Comparison of ENCODE assay signal across 2 cellular contexts in the genomic region with DNA sequence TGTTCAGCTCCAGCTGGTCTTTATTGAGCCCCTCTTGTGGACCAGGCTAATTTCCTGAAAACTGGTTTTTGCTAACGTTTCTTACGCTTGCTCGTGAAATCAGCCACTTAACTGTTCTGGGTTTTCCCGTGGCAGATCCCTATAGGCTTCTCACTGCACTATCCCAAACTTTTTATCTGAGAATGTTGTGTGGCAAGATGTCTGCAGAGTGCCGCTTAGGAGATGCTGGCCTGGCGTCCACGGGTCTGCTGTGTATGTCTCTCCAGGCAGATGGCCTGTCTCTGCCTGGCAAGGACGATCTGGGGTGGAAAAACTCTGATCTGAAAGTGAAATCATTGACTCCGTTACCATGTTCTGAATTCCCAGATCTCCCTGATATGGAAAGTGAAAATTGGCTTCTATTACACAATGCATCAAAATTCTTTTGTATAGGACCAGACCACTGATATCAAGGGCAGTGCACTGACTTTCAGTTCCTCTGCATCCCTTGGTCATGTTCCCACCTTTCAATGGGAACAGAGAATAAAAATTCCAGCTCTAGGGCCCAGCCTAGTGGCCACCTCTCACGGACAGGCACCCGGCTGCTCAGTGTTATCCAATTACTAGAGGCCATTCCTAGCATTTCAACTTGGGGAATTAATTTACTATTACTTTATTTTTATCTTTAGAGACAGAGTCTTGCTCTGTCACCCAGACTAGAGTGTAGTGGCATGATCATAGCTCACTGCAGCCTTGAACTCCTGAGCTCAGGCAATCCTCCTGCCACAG.
TF ChIP-seq lines count a peak whose summit lies in the region.

No MANE protein-coding gene starts in this region.

TF ChIP-seq in GM23338, 12 proteins besides CTCF, POLR2A, EP300 and RAD21 (continues in another document):
- TF ChIP-seq, protein P1, sequence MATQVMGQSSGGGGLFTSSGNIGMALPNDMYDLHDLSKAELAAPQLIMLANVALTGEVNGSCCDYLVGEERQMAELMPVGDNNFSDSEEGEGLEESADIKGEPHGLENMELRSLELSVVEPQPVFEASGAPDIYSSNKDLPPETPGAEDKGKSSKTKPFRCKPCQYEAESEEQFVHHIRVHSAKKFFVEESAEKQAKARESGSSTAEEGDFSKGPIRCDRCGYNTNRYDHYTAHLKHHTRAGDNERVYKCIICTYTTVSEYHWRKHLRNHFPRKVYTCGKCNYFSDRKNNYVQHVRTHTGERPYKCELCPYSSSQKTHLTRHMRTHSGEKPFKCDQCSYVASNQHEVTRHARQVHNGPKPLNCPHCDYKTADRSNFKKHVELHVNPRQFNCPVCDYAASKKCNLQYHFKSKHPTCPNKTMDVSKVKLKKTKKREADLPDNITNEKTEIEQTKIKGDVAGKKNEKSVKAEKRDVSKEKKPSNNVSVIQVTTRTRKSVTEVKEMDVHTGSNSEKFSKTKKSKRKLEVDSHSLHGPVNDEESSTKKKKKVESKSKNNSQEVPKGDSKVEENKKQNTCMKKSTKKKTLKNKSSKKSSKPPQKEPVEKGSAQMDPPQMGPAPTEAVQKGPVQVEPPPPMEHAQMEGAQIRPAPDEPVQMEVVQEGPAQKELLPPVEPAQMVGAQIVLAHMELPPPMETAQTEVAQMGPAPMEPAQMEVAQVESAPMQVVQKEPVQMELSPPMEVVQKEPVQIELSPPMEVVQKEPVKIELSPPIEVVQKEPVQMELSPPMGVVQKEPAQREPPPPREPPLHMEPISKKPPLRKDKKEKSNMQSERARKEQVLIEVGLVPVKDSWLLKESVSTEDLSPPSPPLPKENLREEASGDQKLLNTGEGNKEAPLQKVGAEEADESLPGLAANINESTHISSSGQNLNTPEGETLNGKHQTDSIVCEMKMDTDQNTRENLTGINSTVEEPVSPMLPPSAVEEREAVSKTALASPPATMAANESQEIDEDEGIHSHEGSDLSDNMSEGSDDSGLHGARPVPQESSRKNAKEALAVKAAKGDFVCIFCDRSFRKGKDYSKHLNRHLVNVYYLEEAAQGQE (IDR thresholded peaks at IDR 0.05; ENCODE audit: unreplicated experiment) = no peak
- TF ChIP-seq ZNF114 (CRISPR knock-in tag; IDR thresholded peaks at IDR 0.05) (no peak), POLR2AphosphoS5 (IDR thresholded peaks at IDR 0.05; ENCODE audit: low read depth) (no peak), EZH2phosphoT487 (IDR thresholded peaks at IDR 0.05; ENCODE audit: unreplicated experiment) (no peak), CREB1 (CRISPR knock-in tag; IDR thresholded peaks at IDR 0.05; ENCODE audit: low read depth) (no peak), NANOG (IDR thresholded peaks at IDR 0.05; ENCODE audit: borderline replicate concordance) (no peak), JUNB (IDR thresholded peaks at IDR 0.05; ENCODE audit: unreplicated experiment) (no peak)
- TF ChIP-seq, protein P2, sequence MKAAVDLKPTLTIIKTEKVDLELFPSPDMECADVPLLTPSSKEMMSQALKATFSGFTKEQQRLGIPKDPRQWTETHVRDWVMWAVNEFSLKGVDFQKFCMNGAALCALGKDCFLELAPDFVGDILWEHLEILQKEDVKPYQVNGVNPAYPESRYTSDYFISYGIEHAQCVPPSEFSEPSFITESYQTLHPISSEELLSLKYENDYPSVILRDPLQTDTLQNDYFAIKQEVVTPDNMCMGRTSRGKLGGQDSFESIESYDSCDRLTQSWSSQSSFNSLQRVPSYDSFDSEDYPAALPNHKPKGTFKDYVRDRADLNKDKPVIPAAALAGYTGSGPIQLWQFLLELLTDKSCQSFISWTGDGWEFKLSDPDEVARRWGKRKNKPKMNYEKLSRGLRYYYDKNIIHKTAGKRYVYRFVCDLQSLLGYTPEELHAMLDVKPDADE (IDR thresholded peaks at IDR 0.05) = no peak

TF ChIP-seq in H1, 55 proteins besides CTCF, POLR2A, EP300 and RAD21:
- no peak for TF ChIP-seq CBX5 (IDR thresholded peaks at IDR 0.05; ENCODE audit: low read depth, low read length)
- TF ChIP-seq BACH1 (IDR thresholded peaks at IDR 0.05; ENCODE audit: low read length) = no peak
- no peak for TF ChIP-seq CTBP2 (IDR thresholded peaks at IDR 0.05; ENCODE audit: borderline replicate concordance, insufficient read depth, insufficient read length, low read length)
- no peak for TF ChIP-seq RFX5 (IDR thresholded peaks at IDR 0.05; ENCODE audit: borderline replicate concordance, low read depth, low read length)
- TF ChIP-seq PHF8 (conservative IDR thresholded peaks at IDR 0.05; ENCODE audit: low read depth, low read length) = no peak
- no peak for TF ChIP-seq HDAC6 (IDR thresholded peaks at IDR 0.05; ENCODE audit: low read depth, low read length)
- TF ChIP-seq, protein P3, sequence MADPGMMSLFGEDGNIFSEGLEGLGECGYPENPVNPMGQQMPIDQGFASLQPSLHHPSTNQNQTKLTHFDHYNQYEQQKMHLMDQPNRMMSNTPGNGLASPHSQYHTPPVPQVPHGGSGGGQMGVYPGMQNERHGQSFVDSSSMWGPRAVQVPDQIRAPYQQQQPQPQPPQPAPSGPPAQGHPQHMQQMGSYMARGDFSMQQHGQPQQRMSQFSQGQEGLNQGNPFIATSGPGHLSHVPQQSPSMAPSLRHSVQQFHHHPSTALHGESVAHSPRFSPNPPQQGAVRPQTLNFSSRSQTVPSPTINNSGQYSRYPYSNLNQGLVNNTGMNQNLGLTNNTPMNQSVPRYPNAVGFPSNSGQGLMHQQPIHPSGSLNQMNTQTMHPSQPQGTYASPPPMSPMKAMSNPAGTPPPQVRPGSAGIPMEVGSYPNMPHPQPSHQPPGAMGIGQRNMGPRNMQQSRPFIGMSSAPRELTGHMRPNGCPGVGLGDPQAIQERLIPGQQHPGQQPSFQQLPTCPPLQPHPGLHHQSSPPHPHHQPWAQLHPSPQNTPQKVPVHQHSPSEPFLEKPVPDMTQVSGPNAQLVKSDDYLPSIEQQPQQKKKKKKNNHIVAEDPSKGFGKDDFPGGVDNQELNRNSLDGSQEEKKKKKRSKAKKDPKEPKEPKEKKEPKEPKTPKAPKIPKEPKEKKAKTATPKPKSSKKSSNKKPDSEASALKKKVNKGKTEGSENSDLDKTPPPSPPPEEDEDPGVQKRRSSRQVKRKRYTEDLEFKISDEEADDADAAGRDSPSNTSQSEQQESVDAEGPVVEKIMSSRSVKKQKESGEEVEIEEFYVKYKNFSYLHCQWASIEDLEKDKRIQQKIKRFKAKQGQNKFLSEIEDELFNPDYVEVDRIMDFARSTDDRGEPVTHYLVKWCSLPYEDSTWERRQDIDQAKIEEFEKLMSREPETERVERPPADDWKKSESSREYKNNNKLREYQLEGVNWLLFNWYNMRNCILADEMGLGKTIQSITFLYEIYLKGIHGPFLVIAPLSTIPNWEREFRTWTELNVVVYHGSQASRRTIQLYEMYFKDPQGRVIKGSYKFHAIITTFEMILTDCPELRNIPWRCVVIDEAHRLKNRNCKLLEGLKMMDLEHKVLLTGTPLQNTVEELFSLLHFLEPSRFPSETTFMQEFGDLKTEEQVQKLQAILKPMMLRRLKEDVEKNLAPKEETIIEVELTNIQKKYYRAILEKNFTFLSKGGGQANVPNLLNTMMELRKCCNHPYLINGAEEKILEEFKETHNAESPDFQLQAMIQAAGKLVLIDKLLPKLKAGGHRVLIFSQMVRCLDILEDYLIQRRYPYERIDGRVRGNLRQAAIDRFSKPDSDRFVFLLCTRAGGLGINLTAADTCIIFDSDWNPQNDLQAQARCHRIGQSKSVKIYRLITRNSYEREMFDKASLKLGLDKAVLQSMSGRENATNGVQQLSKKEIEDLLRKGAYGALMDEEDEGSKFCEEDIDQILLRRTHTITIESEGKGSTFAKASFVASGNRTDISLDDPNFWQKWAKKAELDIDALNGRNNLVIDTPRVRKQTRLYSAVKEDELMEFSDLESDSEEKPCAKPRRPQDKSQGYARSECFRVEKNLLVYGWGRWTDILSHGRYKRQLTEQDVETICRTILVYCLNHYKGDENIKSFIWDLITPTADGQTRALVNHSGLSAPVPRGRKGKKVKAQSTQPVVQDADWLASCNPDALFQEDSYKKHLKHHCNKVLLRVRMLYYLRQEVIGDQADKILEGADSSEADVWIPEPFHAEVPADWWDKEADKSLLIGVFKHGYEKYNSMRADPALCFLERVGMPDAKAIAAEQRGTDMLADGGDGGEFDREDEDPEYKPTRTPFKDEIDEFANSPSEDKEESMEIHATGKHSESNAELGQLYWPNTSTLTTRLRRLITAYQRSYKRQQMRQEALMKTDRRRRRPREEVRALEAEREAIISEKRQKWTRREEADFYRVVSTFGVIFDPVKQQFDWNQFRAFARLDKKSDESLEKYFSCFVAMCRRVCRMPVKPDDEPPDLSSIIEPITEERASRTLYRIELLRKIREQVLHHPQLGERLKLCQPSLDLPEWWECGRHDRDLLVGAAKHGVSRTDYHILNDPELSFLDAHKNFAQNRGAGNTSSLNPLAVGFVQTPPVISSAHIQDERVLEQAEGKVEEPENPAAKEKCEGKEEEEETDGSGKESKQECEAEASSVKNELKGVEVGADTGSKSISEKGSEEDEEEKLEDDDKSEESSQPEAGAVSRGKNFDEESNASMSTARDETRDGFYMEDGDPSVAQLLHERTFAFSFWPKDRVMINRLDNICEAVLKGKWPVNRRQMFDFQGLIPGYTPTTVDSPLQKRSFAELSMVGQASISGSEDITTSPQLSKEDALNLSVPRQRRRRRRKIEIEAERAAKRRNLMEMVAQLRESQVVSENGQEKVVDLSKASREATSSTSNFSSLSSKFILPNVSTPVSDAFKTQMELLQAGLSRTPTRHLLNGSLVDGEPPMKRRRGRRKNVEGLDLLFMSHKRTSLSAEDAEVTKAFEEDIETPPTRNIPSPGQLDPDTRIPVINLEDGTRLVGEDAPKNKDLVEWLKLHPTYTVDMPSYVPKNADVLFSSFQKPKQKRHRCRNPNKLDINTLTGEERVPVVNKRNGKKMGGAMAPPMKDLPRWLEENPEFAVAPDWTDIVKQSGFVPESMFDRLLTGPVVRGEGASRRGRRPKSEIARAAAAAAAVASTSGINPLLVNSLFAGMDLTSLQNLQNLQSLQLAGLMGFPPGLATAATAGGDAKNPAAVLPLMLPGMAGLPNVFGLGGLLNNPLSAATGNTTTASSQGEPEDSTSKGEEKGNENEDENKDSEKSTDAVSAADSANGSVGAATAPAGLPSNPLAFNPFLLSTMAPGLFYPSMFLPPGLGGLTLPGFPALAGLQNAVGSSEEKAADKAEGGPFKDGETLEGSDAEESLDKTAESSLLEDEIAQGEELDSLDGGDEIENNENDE (IDR thresholded peaks at IDR 0.05; ENCODE audit: insufficient replicate concordance, low read length) = no peak
- TF ChIP-seq TCF12 (IDR thresholded peaks at IDR 0.05; ENCODE audit: low read depth, low read length) = no peak
